ENCODE assay signal across 27 cellular contexts in genomic region chr7:131674131-131674530, GRCh38.
DNase-seq lines count a peak whose midpoint lies in the region; ATAC-seq and TF ChIP-seq lines count a peak whose summit lies in the region.
"Had no signal": no experiment of that assay in that cellular context is flagged by ENCODE, and none has a peak within 500 bp of the region (broad histone marks: within the 10 kb centered on the region; RNA-seq: fewer than 3 reads in every experiment).

No MANE protein-coding gene starts in this region.

- H3K36me3 ChIP-seq in right lobe of liver = no peaks in the 10 kb centered on the region

- H3K27me3 ChIP-seq in right lobe of liver = no peaks in the 10 kb centered on the region

- no peak for TF ChIP-seq CTCF in right lobe of liver (IDR thresholded peaks at IDR 0.05)

- H3K9me3 ChIP-seq in right lobe of liver = no peaks in the 10 kb centered on the region
- H3K9me3 ChIP-seq: A549, SK-N-SH had no signal

- peak; percentile 37 for DNase-seq in DMS 273 treated with DMSO at 0.1 percent for 48 hours (lab: John Stamatoyannopoulos, UW)
- DNase-seq in NCI-H2171 (lab: John Stamatoyannopoulos, UW) = peak; percentile 58
- DNase-seq in SK-N-DZ (ENCODE audit: low spot score) = peak; percentile 32
- peak; percentile 14 for DNase-seq in mesenteric fat pad (ENCODE audit: low spot score)
- no peak for DNase-seq in D341Med (ENCODE audit: low spot score)
- DNase-seq in right lobe of liver = no peak
- DNase-seq: AML-193; C1 segment of cervical spinal cord; CD8-positive, alpha-beta memory T cell; GM23248; H9; Kasumi-1; NCI-H1105 treated with DMSO at 0.1 percent for 48 hours; NCI-H146; NCI-H2081; NCI-H345; NCI-H510A treated with DMSO at 0.1 percent for 48 hours; NCI-H774; SHP77 treated with DMSO at 0.1 percent for 48 hours; SK-N-SH; SW 1271 had no signal

- no peak overlapping the region for H3K4me3 ChIP-seq in right lobe of liver
- H3K4me3 ChIP-seq: A549, GM23248, K562 had no signal

- H3K4me1 ChIP-seq in right lobe of liver = no peaks in the 10 kb centered on the region
- H3K4me1 ChIP-seq: A549 had no signal

- intact Hi-C loops in right lobe of liver (cut with DNase I) = no loop called here

- ATAC-seq in right lobe of liver (no peak), GM21723 (IDR thresholded peaks at IDR 0.05; ENCODE audit: unreplicated experiment) (no peak), GM21390 (IDR thresholded peaks at IDR 0.05; ENCODE audit: unreplicated experiment) (no peak)
- ATAC-seq: HepG2, K562, Panc1 had no signal

- TF ChIP-seq POLR2A in right lobe of liver (IDR thresholded peaks at IDR 0.05) = no peak

- H3K27ac ChIP-seq in right lobe of liver = no peak overlapping the region
- H3K27ac ChIP-seq: A549, GM23248 had no signal

- 18% methylated on average over 2 of the region's 3 CpGs for WGBS in right lobe of liver (ENCODE audit: insufficient coverage, low coverage, low lambda C conversion rate, missing lambda C conversion rate)

Comparison
In these comparisons a context has a peak if more than half of its experiments do, and no peak if none do; other contexts are left out.
1. DNase-seq: peak in DMS 273 treated with DMSO at 0.1 percent for 48 hours (single experiment), NCI-H2171 (single experiment), SK-N-DZ (single experiment) and mesenteric fat pad (single experiment); none in D341Med (single experiment) and right lobe of liver (0 of 3).